ENCODE assay signal across 11 cellular contexts in the genomic region with DNA sequence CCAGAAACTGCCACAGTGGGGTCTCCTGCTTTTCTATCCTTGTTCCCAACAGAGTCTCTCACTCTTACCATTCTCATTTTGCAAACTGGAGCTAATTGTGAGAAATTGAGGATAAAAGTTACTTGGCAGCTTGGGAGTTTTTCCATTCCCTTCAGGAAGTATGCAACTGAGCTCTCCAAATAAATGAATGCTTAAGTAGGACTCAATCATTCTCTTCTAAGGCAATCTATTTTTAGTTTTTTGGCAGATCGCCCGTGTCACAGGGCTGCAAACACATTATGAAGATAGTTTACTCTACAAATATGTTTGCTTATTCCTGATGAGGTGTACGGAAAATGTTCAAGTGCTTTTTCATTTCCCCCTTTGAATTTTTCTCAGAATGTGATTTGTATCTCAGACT. TPM values are rescaled to one million over a fixed set of nuclear protein-coding genes. Genes with fewer than 3 reads are reported as not detected.
DNase-seq lines count a peak whose midpoint lies in the region; ATAC-seq and TF ChIP-seq lines count a peak whose summit lies in the region.
"Had no signal": no experiment of that assay in that cellular context is flagged by ENCODE, and none has a peak within 500 bp of the region (broad histone marks: within the 10 kb centered on the region; RNA-seq: fewer than 3 reads in every experiment).

No MANE protein-coding gene starts in this region.

- intact Hi-C loops in Right ventricle myocardium inferior (cut with DNase I): no loop called here
- intact Hi-C loops in cardiac septum (cut with DNase I): no loop called here
- intact Hi-C loops in right cardiac atrium (cut with DNase I): no loop called here
- intact Hi-C loops in esophagus muscularis mucosa (cut with DNase I): no loop called here

- 6% methylated on average over 3 of the region's 3 CpGs for WGBS in right cardiac atrium
- 31% methylated on average over 3 of the region's 3 CpGs for WGBS in esophagus muscularis mucosa

- H3K27ac ChIP-seq in right cardiac atrium (ENCODE audit: low read length): peak overlapping the region; percentile 52
- H3K27ac ChIP-seq in esophagus muscularis mucosa (replicated peaks in 1 of 4): peak overlapping the region in 2 of 4 donors; percentile 7 to 20
- H3K27ac ChIP-seq: SJCRH30 had no signal

- TF ChIP-seq CTCF in esophagus muscularis mucosa (IDR thresholded peaks at IDR 0.05): no peak
- TF ChIP-seq CTCF in GM13977 (IDR thresholded peaks at IDR 0.05; ENCODE audit: extremely low read depth, insufficient read depth, missing control alignments): no peak

- H3K27me3 ChIP-seq in adipocyte (replicated peaks; ENCODE audit: control insufficient read depth, insufficient read depth, low read length) (no peaks in the 10 kb centered on the region), right cardiac atrium (ENCODE audit: control insufficient read depth, insufficient read depth) (no peaks in the 10 kb centered on the region), esophagus muscularis mucosa (no peaks in the 10 kb centered on the region)
- H3K27me3 ChIP-seq: SJCRH30 had no signal

- peak; percentile 77 for ATAC-seq in Right ventricle myocardium inferior
- peak; percentile 81 to 85 for ATAC-seq in right cardiac atrium
- ATAC-seq in GM18861 (IDR thresholded peaks at IDR 0.05; ENCODE audit: unreplicated experiment): no peak

- TF ChIP-seq POLR2A in esophagus muscularis mucosa (IDR thresholded peaks at IDR 0.05; ENCODE audit: low read depth): no peak

- H3K4me3 ChIP-seq in adipocyte (ENCODE audit: low read length) (no peak overlapping the region), right cardiac atrium (ENCODE audit: low read length) (no peak overlapping the region), esophagus muscularis mucosa (no peak overlapping the region)
- H3K4me3 ChIP-seq: SJCRH30 had no signal

- no peaks in the 10 kb centered on the region for H3K4me1 ChIP-seq in adipocyte (ENCODE audit: control insufficient read depth, insufficient read depth, low read length)
- H3K4me1 ChIP-seq in right cardiac atrium (ENCODE audit: control insufficient read depth, insufficient read depth, low read length): peaks cover 4% of the 10 kb centered on the region
- peaks cover 0 to 6% (median 4%) of the 10 kb centered on the region in 4 donors for H3K4me1 ChIP-seq in esophagus muscularis mucosa
- H3K4me1 ChIP-seq: SJCRH30 had no signal

- H3K36me3 ChIP-seq in adipocyte (ENCODE audit: control insufficient read depth, insufficient read depth, low read length, severe bottlenecking) (no peaks in the 10 kb centered on the region), esophagus muscularis mucosa (no peaks in the 10 kb centered on the region)
- H3K36me3 ChIP-seq: SJCRH30 had no signal

- no peak for TF ChIP-seq EP300 in esophagus muscularis mucosa (IDR thresholded peaks at IDR 0.05)

- in situ Hi-C loops in GM13977 (cut with MboI; ENCODE audit: low pct_unique_long_range_greater_than_20kb, low sequenced_read_pairs, unreplicated experiment): no loop called here

- no peak overlapping the region for H3K9ac ChIP-seq in adipocyte (ENCODE audit: low read length)

- H3K9me3 ChIP-seq in adipocyte (ENCODE audit: control insufficient read depth, low read length): no peaks in the 10 kb centered on the region
- no peaks in the 10 kb centered on the region for H3K9me3 ChIP-seq in right cardiac atrium (ENCODE audit: control insufficient read depth, low read length)
- no peaks in the 10 kb centered on the region for H3K9me3 ChIP-seq in esophagus muscularis mucosa
- H3K9me3 ChIP-seq: SJCRH30 had no signal

- DNase-seq in Right ventricle myocardium inferior (ENCODE audit: missing footprints) (no peak), cardiac septum (ENCODE audit: low spot score) (no peak), adipocyte (ENCODE audit: low read depth) (peak; percentile 60), right cardiac atrium (peak in 1 of 3 donors; percentile 46), ureter (ENCODE audit: low spot score) (peak; percentile 53), esophagus muscularis mucosa (ENCODE audit: extremely low spot score) (no peak), GM13977 (ENCODE audit: low spot score) (no peak)

RNA-seq across cellular contexts. Expression of a gene that starts 5.3 kb away (rescaled TPM):
- total RNA-seq in Right ventricle myocardium inferior (85.9 TPM), cardiac septum (60.8 TPM), right cardiac atrium (10 to 100 TPM; 45.0 to 92.4 (median 76.9) TPM), ureter (not detected), esophagus muscularis mucosa (not detected)
- polyA plus RNA-seq in right cardiac atrium: 34.2 TPM
- total RNA-seq: SJCRH30 had no signal
- polyA plus RNA-seq: BJ, IgD-negative memory B cell had no signal

RNA-seq across cellular contexts. Expression of a gene that starts 25.2 kb away (rescaled TPM):
- total RNA-seq in Right ventricle myocardium inferior: 3.8 TPM
- total RNA-seq in cardiac septum: 6.8 TPM
- total RNA-seq in right cardiac atrium: 1 to 10 TPM; 3.2 to 6.0 (median 4.9) TPM
- 6.3 TPM for polyA plus RNA-seq in right cardiac atrium
- 25.5 TPM for total RNA-seq in ureter
- total RNA-seq in esophagus muscularis mucosa: 1 to 10 TPM; 3.2 to 6.6 (median 4.2) TPM

RNA-seq across cellular contexts. Expression of a gene that starts 40.2 kb away (rescaled TPM):
- total RNA-seq in Right ventricle myocardium inferior (1.5 TPM), cardiac septum (0.46 TPM), right cardiac atrium (1 to 10 TPM in 2 of 4 donors, under 1 TPM in 2; 0.89 to 2.0 (median 1.3) TPM), ureter (2.0 TPM), esophagus muscularis mucosa (1 to 10 TPM; 2.1 to 3.9 (median 2.6) TPM)
- 0.91 TPM for polyA plus RNA-seq in right cardiac atrium
- polyA plus RNA-seq: IgD-negative memory B cell had no signal

Comparison
In these comparisons a context has a peak if more than half of its experiments do, and no peak if none do; other contexts are left out.
1. DNase-seq: peak in adipocyte (single experiment) and ureter (single experiment); none in Right ventricle myocardium inferior (single experiment), cardiac septum (single experiment), esophagus muscularis mucosa (single experiment) and GM13977 (single experiment).
2. RNA of a gene that starts 5.3 kb away (total RNA-seq): 85.9 TPM in Right ventricle myocardium inferior (single experiment), 45.0 to 92.4 TPM in right cardiac atrium and 60.8 TPM in cardiac septum (single experiment); not detected in ureter (single experiment) and not detected in esophagus muscularis mucosa; every median in the first group is over 10 times any median in the second.